Comparison of ENCODE assay signal across 8 cellular contexts in the genomic region with DNA sequence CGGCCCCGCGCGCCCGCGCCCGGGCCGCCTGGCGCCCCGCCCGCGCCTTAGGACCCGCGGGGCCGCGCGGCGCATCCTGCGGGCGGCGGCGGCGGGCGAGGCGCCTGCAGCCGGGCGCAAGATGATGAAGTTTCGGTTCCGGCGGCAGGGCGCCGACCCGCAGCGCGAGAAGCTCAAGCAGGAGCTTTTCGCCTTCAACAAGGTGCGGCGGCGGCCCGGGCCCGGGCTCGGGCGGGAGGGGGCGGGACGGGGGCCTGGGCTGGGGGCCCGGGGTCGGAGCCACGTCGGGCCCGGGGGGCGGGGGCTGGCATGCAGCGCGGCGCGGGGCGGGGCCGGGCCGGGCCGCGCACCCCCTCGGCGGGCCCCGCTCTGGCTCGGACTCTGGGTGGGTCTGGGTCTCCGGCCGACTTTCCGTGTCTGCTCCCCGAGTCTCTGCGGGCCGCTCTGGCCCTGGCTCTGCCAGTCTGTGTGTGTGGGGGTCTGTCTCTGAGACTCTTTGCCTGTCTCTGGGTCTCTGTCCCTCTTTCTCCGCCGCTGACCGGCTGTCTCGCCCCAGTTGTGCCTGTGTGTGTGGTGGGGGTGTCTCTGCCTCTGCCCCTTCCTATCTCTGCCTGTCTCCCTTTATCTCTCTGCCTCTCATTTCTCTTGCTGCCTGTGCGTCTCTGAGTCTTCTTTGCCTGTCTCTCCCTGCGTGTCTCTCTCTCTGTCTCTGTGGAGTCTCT. TPM values are rescaled to one million over a fixed set of nuclear protein-coding genes. Genes with fewer than 3 reads are reported as not detected.
DNase-seq lines count a peak whose midpoint lies in the region; ATAC-seq, FAIRE-seq and TF ChIP-seq lines count a peak whose summit lies in the region.

A gene (plus strand): TSS at position 74 of the 722 bp plus-strand sequence. CDS start 48 bp downstream, at position 122.

- no peak within 1 kb of the TSS for H2BK5ac ChIP-seq in H9 (ENCODE audit: insufficient read length, low read length)

- peaks cover 2 to 5% (median 4%) of the 10 kb centered on the region in 3 experiments; a peak in 3 of 7 replicates for H3K36me3 Mint-ChIP-seq in H9 (ENCODE audit: insufficient read depth in 1 of 3, low read depth in 3 of 3)

- no peak within 1 kb of the TSS for H2AK5ac ChIP-seq in H9 (ENCODE audit: insufficient read length, low read length)

- no peak for TF ChIP-seq POLR2A in GM12892 (IDR thresholded peaks at IDR 0.05; ENCODE audit: low read depth, low read length)

- H3K23me2 ChIP-seq in H9 (ENCODE audit: insufficient read length, low read depth, low read length, poor library complexity, severe bottlenecking) = peaks cover 11% of the 10 kb centered on the region

- H3K4me3 Mint-ChIP-seq in H9 = peak within 1 kb of the TSS; percentile 96 to 98

- H3T11ph ChIP-seq in H9 (ENCODE audit: low read length) = peak within 1 kb of the TSS; percentile 11

- H3K27me3 ChIP-seq in H9 (ENCODE audit: insufficient read depth, low read length) (no peaks in the 10 kb centered on the region), RWPE2 (ENCODE audit: insufficient read depth, poor library complexity, severe bottlenecking) (no peaks in the 10 kb centered on the region), ectodermal cell (ENCODE audit: control insufficient read depth, insufficient read depth, low read length, poor library complexity, severe bottlenecking) (no peaks in the 10 kb centered on the region), aorta (ENCODE audit: control insufficient read depth in 1 of 2, insufficient read depth in 2 of 2, low read length in 1 of 2) (no peaks in the 10 kb centered on the region)

- ATAC-seq in RWPE2 (ENCODE audit: low read depth) (peak; percentile 11; the same call in 1 of the 3 replicates), aorta (ENCODE audit: low FRiP score) (peak; percentile 8)

- no peaks in the 10 kb centered on the region for H3K9me3 ChIP-seq in H9 (ENCODE audit: control insufficient read depth, low read depth, low read length)
- H3K9me3 ChIP-seq in RWPE2 (ENCODE audit: severe bottlenecking) = no peaks in the 10 kb centered on the region
- H3K9me3 ChIP-seq in ectodermal cell (ENCODE audit: control insufficient read depth, low read length) = no peaks in the 10 kb centered on the region
- H3K9me3 ChIP-seq in aorta (ENCODE audit: control insufficient read depth, low read length) = no peaks in the 10 kb centered on the region

- no peaks in the 10 kb centered on the region; a peak in 1 of 5 replicates for H3K9me3 Mint-ChIP-seq in H9

- no peak within 1 kb of the TSS for H2BK120ac ChIP-seq in H9 (ENCODE audit: low read depth, low read length, poor library complexity, severe bottlenecking)

- H3K4me1 Mint-ChIP-seq in H9 = peaks cover 22 to 30% of the 10 kb centered on the region in 2 experiments

- H3K27me3 Mint-ChIP-seq in H9 (ENCODE audit: low read depth) = no peaks in the 10 kb centered on the region

- H4K8ac ChIP-seq in H9 (replicated peaks; ENCODE audit: insufficient read length, low read depth, low read length) = no peak within 1 kb of the TSS

- no peak for DNase-seq in GM12892 (ENCODE audit: insufficient read length)
- DNase-seq in H9 = no peak
- peak; percentile 45 for DNase-seq in RWPE2 (ENCODE audit: low spot score)
- no peak for DNase-seq in myocyte (ENCODE audit: low read depth)
- no peak for DNase-seq in aorta
- DNase-seq in foreskin melanocyte = no peak
- no peak for DNase-seq in stimulated activated CD4-positive, alpha-beta T cell treated with anti-CD3 and anti-CD28 coated beads, Interleukin-15, amount 100 ng/mL, for 24 hours

- H3K14ac ChIP-seq in H9 (ENCODE audit: insufficient read depth, low read length) = peak within 1 kb of the TSS; percentile 94

- H3K4ac ChIP-seq in H9 (ENCODE audit: low read depth, low read length) = no peak within 1 kb of the TSS; the same call in 1 of the 2 replicates

- H3K79me2 ChIP-seq in H9 (ENCODE audit: insufficient read depth, low read length) = peaks cover 25% of the 10 kb centered on the region; the same call in 1 of the 2 replicates

- peak within 1 kb of the TSS; percentile 88 for H3K18ac ChIP-seq in H9 (ENCODE audit: insufficient read length, low read depth, low read length)

- H4K20me1 ChIP-seq in H9 (ENCODE audit: control insufficient read depth, insufficient read depth, insufficient read length) = no peaks in the 10 kb centered on the region

- no peak within 1 kb of the TSS for H2BK20ac ChIP-seq in H9 (ENCODE audit: low read depth, low read length, poor library complexity, severe bottlenecking)

- H3K4me3 ChIP-seq in RWPE2 (ENCODE audit: severe bottlenecking) (peak within 1 kb of the TSS; percentile 59), ectodermal cell (ENCODE audit: insufficient read depth, low read depth, low read length) (peak within 1 kb of the TSS; percentile 85), aorta (ENCODE audit: low read length in 2 of 2) (peak within 1 kb of the TSS; percentile 91 to 94)

- H4K91ac ChIP-seq in H9 (ENCODE audit: insufficient read length, low read depth, low read length) = no peak within 1 kb of the TSS

- peaks cover 9% of the 10 kb centered on the region for H3K79me1 ChIP-seq in H9 (ENCODE audit: insufficient read depth, low read depth, low read length, poor library complexity, severe bottlenecking)

- no peak within 1 kb of the TSS for H3K23ac ChIP-seq in H9 (ENCODE audit: insufficient read length, low read depth, low read length)

- WGBS in H9 (ENCODE audit: extremely low coverage, insufficient read length, low lambda C conversion rate) = no CpG with 5 or more reads among the region's 76 CpGs
- 0% methylated on average over 75 to 76 of the region's 76 CpGs for WGBS in ectodermal cell, 2 experiments
- WGBS in aorta, 2 donors = 1 to 2% methylated on average over 20 to 76 of the region's 76 CpGs

- no peak within 1 kb of the TSS for H3K56ac ChIP-seq in H9 (ENCODE audit: insufficient read length, low read depth, low read length)

- H3K36me3 ChIP-seq in RWPE2 (ENCODE audit: low read depth) (no peaks in the 10 kb centered on the region), ectodermal cell (ENCODE audit: control insufficient read depth, insufficient read depth, low read length) (no peaks in the 10 kb centered on the region), aorta (ENCODE audit: control insufficient read depth in 1 of 2, insufficient read depth in 2 of 2, low read length in 1 of 2) (no peaks in the 10 kb centered on the region)

- H3K4me2 ChIP-seq in H9 (ENCODE audit: insufficient read depth, insufficient read length, low read length) = peak within 1 kb of the TSS; percentile 99

- peak within 1 kb of the TSS; percentile 100 for H3K27ac Mint-ChIP-seq in H9

- intact Hi-C loops in aorta (cut with DNase I) = no loop called here

- H3K4me1 ChIP-seq in H9 (ENCODE audit: insufficient read depth, low read length) = peaks cover 3% of the 10 kb centered on the region; the same call in 1 of the 2 replicates
- H3K4me1 ChIP-seq in RWPE2 (ENCODE audit: insufficient read depth, poor library complexity, severe bottlenecking) = no peaks in the 10 kb centered on the region
- peaks cover 52% of the 10 kb centered on the region for H3K4me1 ChIP-seq in ectodermal cell (ENCODE audit: control insufficient read depth, insufficient read depth, low read length)
- H3K4me1 ChIP-seq in aorta (ENCODE audit: control insufficient read depth in 1 of 2, insufficient read depth in 2 of 2, low read length in 2 of 2) = no peaks in the 10 kb centered on the region

- no peak within 1 kb of the TSS for H2AFZ ChIP-seq in H9 (ENCODE audit: low read length)

- no peak within 1 kb of the TSS for H4K5ac ChIP-seq in H9 (ENCODE audit: insufficient read length, low read depth, low read length)

- peak within 1 kb of the TSS; percentile 18 for H2BK12ac ChIP-seq in H9 (ENCODE audit: insufficient read length, low read depth, low read length)

- FAIRE-seq in GM12892 (lab: Jason Lieb, UNC) = peak; percentile 21

- TF ChIP-seq CTCF in H9 (conservative IDR thresholded peaks at IDR 0.05) (no peak), RWPE2 (IDR thresholded peaks at IDR 0.05; ENCODE audit: poor library complexity, severe bottlenecking) (no peak)

- H3K27ac ChIP-seq in H9 (ENCODE audit: insufficient read length, low read depth, low read length) (peak within 1 kb of the TSS; percentile 93), RWPE2 (ENCODE audit: poor library complexity, severe bottlenecking) (peak within 1 kb of the TSS; percentile 47), ectodermal cell (ENCODE audit: insufficient read depth, low read depth, low read length, poor library complexity, severe bottlenecking) (peak within 1 kb of the TSS; percentile 100), aorta (ENCODE audit: low read depth in 1 of 2, low read length in 2 of 2) (no peak within 1 kb of the TSS)

- H3K9ac ChIP-seq in H9 (ENCODE audit: extremely low read depth, insufficient read length, low read length) = peak within 1 kb of the TSS; percentile 84

- no peak within 1 kb of the TSS for H2BK15ac ChIP-seq in H9 (ENCODE audit: low read depth, low read length)

RNA-seq across cellular contexts. Expression of the gene that starts here (rescaled TPM):
- polyA plus RNA-seq in GM12892 (2012; ENCODE audit: missing spikeins) = 1.7 TPM
- total RNA-seq in H9 (2021) (65.0 and 66.2 TPM in 2 replicates), myocyte (23.0 and 31.2 TPM in 2 replicates), aorta (10 to 100 TPM; 14.1 to 18.9 TPM)
- 132 TPM for polyA plus RNA-seq in ectodermal cell (2013, experiment 1 of 4)
- 132 TPM for polyA plus RNA-seq in ectodermal cell (2013, experiment 2 of 4)
- polyA plus RNA-seq in ectodermal cell (2013, experiment 3 of 4) = 111 TPM
- 119 TPM for polyA plus RNA-seq in ectodermal cell (2013, experiment 4 of 4)
- 31.5 TPM for polyA plus RNA-seq in myocyte (2012)
- 10 to 100 TPM in 1 of 2 donors, 1 to 10 TPM in 1; 4.0 to 12.7 TPM for polyA plus RNA-seq in aorta

Comparison
In these comparisons a context has a peak if more than half of its experiments do, and no peak if none do; other contexts are left out.
1. H3K27ac ChIP-seq: peak in H9 (single experiment), RWPE2 (single experiment) and ectodermal cell (single experiment); none in aorta (0 of 2).
2. Peak in every context shown above with its lines, with median percentiles within 50 percentile points of each other: H3K4me3 ChIP-seq.